1 cellular context compared by ENCODE assay signal in genomic region chr15:74158855-74159650, GRCh38.
TF ChIP-seq lines count a peak whose summit lies in the region.

No MANE protein-coding gene starts in this region.

TF ChIP-seq in GM23338, 12 proteins besides CTCF, POLR2A, EP300 and RAD21 (continued from another document):
- TF ChIP-seq ZNF462 (CRISPR knock-in tag; IDR thresholded peaks at IDR 0.05), result no peak
- no peak for TF ChIP-seq EZH2 (IDR thresholded peaks at IDR 0.05; ENCODE audit: low read depth, unreplicated experiment)
- no peak for TF ChIP-seq EZH2phosphoT487 (IDR thresholded peaks at IDR 0.05; ENCODE audit: unreplicated experiment)
TF ChIP-seq in GM23338: peak in this region for 0.
